ENCODE assay signal across 8 cellular contexts in the genomic region with DNA sequence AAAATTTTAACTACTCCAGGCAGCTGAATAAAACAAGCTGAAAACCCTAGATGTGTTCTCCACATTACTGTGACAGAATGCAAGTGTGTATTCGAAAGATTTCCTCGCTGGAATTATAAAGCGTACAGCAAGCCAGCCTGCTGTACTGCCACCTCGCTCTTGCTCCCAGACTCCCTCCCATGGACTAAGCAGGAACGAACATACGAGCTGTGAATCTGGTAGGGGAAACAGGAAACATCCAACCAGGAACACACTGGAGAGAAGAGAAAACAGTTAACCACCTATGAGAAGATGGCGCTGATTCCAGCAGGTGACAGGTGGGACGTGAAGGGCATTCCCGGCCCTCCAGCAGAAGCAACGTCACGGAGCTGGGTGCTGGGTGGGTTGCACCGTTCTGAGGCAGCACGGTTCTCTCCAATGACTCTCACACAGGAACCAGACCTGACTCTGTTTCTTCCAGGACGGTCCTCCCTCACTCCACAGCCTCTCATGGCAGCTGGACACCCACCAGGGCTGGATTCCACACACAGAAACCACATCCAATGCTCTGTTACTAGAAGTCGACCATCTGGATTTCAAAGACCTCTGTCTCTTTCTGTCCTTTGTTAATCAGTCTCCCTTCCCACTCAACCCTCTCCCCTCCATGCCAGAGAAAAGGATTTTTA.
DNase-seq lines count a peak whose midpoint lies in the region; ATAC-seq, FAIRE-seq and TF ChIP-seq lines count a peak whose summit lies in the region.

No MANE protein-coding gene starts in this region.

- H3K4me3 ChIP-seq in HUES48 (ENCODE audit: low read depth, low read length) (no peak overlapping the region), ascending aorta (peak overlapping the region in 1 of 2 donors; percentile 51), small intestine (ENCODE audit: low read depth in 1 of 2, low read length in 2 of 2) (no peak overlapping the region)

- peaks cover 8% of the 10 kb centered on the region for H3K36me3 ChIP-seq in HUES48 (ENCODE audit: control insufficient read depth, insufficient read depth, low read length)
- H3K36me3 ChIP-seq in ascending aorta = no peaks in the 10 kb centered on the region
- no peaks in the 10 kb centered on the region for H3K36me3 ChIP-seq in small intestine (ENCODE audit: control insufficient read depth in 2 of 2, insufficient read depth in 2 of 2, low read length in 2 of 2)

- H3K27me3 ChIP-seq in HUES48 (ENCODE audit: control insufficient read depth, insufficient read depth, low read length) (no peaks in the 10 kb centered on the region), ascending aorta (no peaks in the 10 kb centered on the region), small intestine (ENCODE audit: control insufficient read depth in 2 of 2, insufficient read depth in 2 of 2, low read length in 2 of 2) (no peaks in the 10 kb centered on the region)

- WGBS in small intestine, 3 donors = 38 to 58% (median 49%) methylated on average over 15 of the region's 15 CpGs

- TF ChIP-seq CTCF in ascending aorta (IDR thresholded peaks at IDR 0.05) = peak; percentile 26 to 57 (median 40)

- H3K9ac ChIP-seq in HUES48 (ENCODE audit: low read depth, low read length) = no peak overlapping the region

- DNase-seq in ascending aorta (ENCODE audit: low spot score in 2 of 2) (peak in 1 of 2 donors; percentile 69), iPS-NIHi7 (ENCODE audit: extremely low spot score) (peak; percentile 48), small intestine (peak; percentile 72), NCI-H446 treated with DMSO at 0.1 percent for 48 hours (lab: John Stamatoyannopoulos, UW) (no peak)
- no peak for DNase-seq in stimulated activated CD4-positive, alpha-beta T cell treated with anti-CD3 and anti-CD28 coated beads, Interleukin-4, amount 100 ng/mL, for 4 hours

- no peak for FAIRE-seq in small intestine (lab: Jason Lieb, UNC)

- ATAC-seq in HG03354 (IDR thresholded peaks at IDR 0.05; ENCODE audit: poor library complexity, severe bottlenecking, unreplicated experiment) (no peak), HG02798 (IDR thresholded peaks at IDR 0.05; ENCODE audit: poor library complexity, unreplicated experiment) (no peak)

- H3K9me3 ChIP-seq in HUES48 (ENCODE audit: control insufficient read depth, insufficient read depth, low read length) = no peaks in the 10 kb centered on the region
- no peaks in the 10 kb centered on the region for H3K9me3 ChIP-seq in ascending aorta
- H3K9me3 ChIP-seq in small intestine (ENCODE audit: control insufficient read depth, low read depth) = no peaks in the 10 kb centered on the region

- intact Hi-C loops in ascending aorta (cut with DNase I) = no loop called here

- peak overlapping the region; percentile 27 for H3K27ac ChIP-seq in HUES48 (ENCODE audit: low read depth, low read length)
- peak overlapping the region; percentile 61 to 64 for H3K27ac ChIP-seq in ascending aorta
- H3K27ac ChIP-seq in small intestine (ENCODE audit: low read depth in 1 of 2, low read length in 1 of 2) = peak overlapping the region in 1 of 2 donors; percentile 33

- H3K4me1 ChIP-seq in HUES48 (ENCODE audit: control insufficient read depth, insufficient read depth, low read length) (peaks cover 28% of the 10 kb centered on the region), ascending aorta (peaks cover 0 to 10% of the 10 kb centered on the region in 2 donors), small intestine (ENCODE audit: control insufficient read depth in 2 of 2, insufficient read depth in 1 of 2, low read depth in 1 of 2, low read length in 1 of 2) (peaks cover 2 to 6% of the 10 kb centered on the region in 2 donors)

Comparison
In these comparisons a context has a peak if more than half of its experiments do, and no peak if none do; other contexts are left out.
1. DNase-seq: peak in iPS-NIHi7 (single experiment) and small intestine (single experiment); none in NCI-H446 treated with DMSO at 0.1 percent for 48 hours (single experiment) and stimulated activated CD4-positive, alpha-beta T cell treated with anti-CD3 and anti-CD28 coated beads, Interleukin-4, amount 100 ng/mL, for 4 hours (0 of 2).